ENCODE assay signal across 10 cellular contexts in genomic region chr6:149751239-149751638, GRCh38. TPM values are rescaled to one million over a fixed set of nuclear protein-coding genes. Genes with fewer than 3 reads are reported as not detected.
A peak's percentile ranks its signal among the peaks of the same experiment; 100 is the strongest.
DNase-seq lines count a peak whose midpoint lies in the region; ATAC-seq and TF ChIP-seq lines count a peak whose summit lies in the region.
"Had no signal": no experiment of that assay in that cellular context is flagged by ENCODE, and none has a peak within 500 bp of the region (broad histone marks: within the 10 kb centered on the region; RNA-seq: fewer than 3 reads in every experiment).

No MANE protein-coding gene starts in this region.

- H3K4me1 ChIP-seq in RWPE2 (ENCODE audit: insufficient read depth, poor library complexity, severe bottlenecking) (peaks cover 12% of the 10 kb centered on the region), endodermal cell (ENCODE audit: control insufficient read depth, insufficient read depth, low read length) (peaks cover 3% of the 10 kb centered on the region), smooth muscle cell (ENCODE audit: low read depth) (peaks cover 6% of the 10 kb centered on the region)

- peaks cover 67% of the 10 kb centered on the region for H3K79me2 ChIP-seq in smooth muscle cell (ENCODE audit: low read depth)

- no peaks in the 10 kb centered on the region for H3K27me3 Mint-ChIP-seq in activated T-cell treated with anti-CD3 and anti-CD28 coated beads, Interleukin-2, amount 50 U/mL, for 72 hours (ENCODE audit: low read depth)
- H3K27me3 Mint-ChIP-seq in endodermal cell (ENCODE audit: insufficient read depth) = no peaks in the 10 kb centered on the region

- H2AFZ ChIP-seq in smooth muscle cell (ENCODE audit: low read depth) = no peak overlapping the region

- no peaks in the 10 kb centered on the region for H3K9me3 ChIP-seq in RWPE2 (ENCODE audit: severe bottlenecking)
- no peaks in the 10 kb centered on the region for H3K9me3 ChIP-seq in endodermal cell (ENCODE audit: control insufficient read depth, low read length)
- no peaks in the 10 kb centered on the region for H3K9me3 ChIP-seq in smooth muscle cell (replicated peaks; ENCODE audit: low read depth)

- H3K27me3 ChIP-seq in RWPE2 (ENCODE audit: insufficient read depth, poor library complexity, severe bottlenecking) = no peaks in the 10 kb centered on the region
- no peaks in the 10 kb centered on the region for H3K27me3 ChIP-seq in endodermal cell (ENCODE audit: control insufficient read depth, insufficient read depth, low read length, poor library complexity, severe bottlenecking)
- H3K27me3 ChIP-seq in smooth muscle cell (ENCODE audit: low read depth) = no peaks in the 10 kb centered on the region

- ATAC-seq in activated T-cell treated with anti-CD3 and anti-CD28 coated beads, Interleukin-2, amount 50 U/mL, for 72 hours (replicated peaks in 1 of 2) = no peak
- ATAC-seq in RWPE2 (ENCODE audit: low read depth) (no peak), HG03135 (IDR thresholded peaks at IDR 0.05; ENCODE audit: unreplicated experiment) (no peak)

- 94 to 95% methylated on average over 7 to 8 of the region's 8 CpGs for WGBS in endodermal cell (ENCODE audit: insufficient coverage in 1 of 2, insufficient read length in 1 of 2), 2 experiments
- 92% methylated on average over 8 of the region's 8 CpGs for WGBS in smooth muscle cell (ENCODE audit: low lambda C conversion rate)

- H3K4me3 ChIP-seq in RWPE2 (ENCODE audit: severe bottlenecking) (peak overlapping the region; percentile 84), endodermal cell (ENCODE audit: low read length) (peak overlapping the region; percentile 90), smooth muscle cell (peak overlapping the region; percentile 96)

- DNase-seq in activated T-cell treated with anti-CD3 and anti-CD28 coated beads, Interleukin-2, amount 50 U/mL, for 72 hours = no peak
- DNase-seq in activated T-cell treated with anti-CD3 and anti-CD28 coated beads, Interleukin-2, amount 50 U/mL, for 1 hour = no peak
- DNase-seq in RWPE2 (ENCODE audit: low spot score) (no peak), endodermal cell (no peak), smooth muscle cell (lab: John Stamatoyannopoulos, UW; ENCODE audit: unreplicated experiment) (no peak), SKM-1 (lab: John Stamatoyannopoulos, UW; ENCODE audit: unreplicated experiment) (no peak), NCI-H2171 (lab: John Stamatoyannopoulos, UW) (no peak)
- DNase-seq: aorta, NCI-H526 had no signal

- peaks cover 0 to 1% of the 10 kb centered on the region in 2 donors for H3K36me3 Mint-ChIP-seq in activated T-cell treated with anti-CD3 and anti-CD28 coated beads, Interleukin-2, amount 50 U/mL, for 72 hours (ENCODE audit: insufficient read depth in 2 of 2)
- H3K36me3 Mint-ChIP-seq in endodermal cell (ENCODE audit: low read depth) = peaks cover 4% of the 10 kb centered on the region

- H3K4me3 Mint-ChIP-seq in activated T-cell treated with anti-CD3 and anti-CD28 coated beads, Interleukin-2, amount 50 U/mL, for 72 hours = peak overlapping the region; percentile 92 to 94
- peak overlapping the region; percentile 82 for H3K4me3 Mint-ChIP-seq in endodermal cell

- H4K20me1 ChIP-seq in smooth muscle cell (ENCODE audit: low read depth) = peaks cover 61% of the 10 kb centered on the region

- H3K36me3 ChIP-seq in RWPE2 (ENCODE audit: low read depth) (peaks cover 21% of the 10 kb centered on the region), endodermal cell (ENCODE audit: control insufficient read depth, insufficient read depth, low read length) (peaks cover 6% of the 10 kb centered on the region), smooth muscle cell (ENCODE audit: low read depth) (no peaks in the 10 kb centered on the region)

- peak overlapping the region; percentile 97 for H3K4me2 ChIP-seq in smooth muscle cell

- H3F3A ChIP-seq in smooth muscle cell (ENCODE audit: low read depth) = peaks cover 5% of the 10 kb centered on the region

- TF ChIP-seq CTCF in RWPE2 (IDR thresholded peaks at IDR 0.05; ENCODE audit: poor library complexity, severe bottlenecking) (no peak), endodermal cell (conservative IDR thresholded peaks at IDR 0.05) (no peak), smooth muscle cell (IDR thresholded peaks at IDR 0.05; ENCODE audit: borderline replicate concordance, insufficient read depth, poor library complexity, severe bottlenecking) (no peak)

- H3K27ac ChIP-seq in RWPE2 (ENCODE audit: poor library complexity, severe bottlenecking) (peak overlapping the region; percentile 71), endodermal cell (ENCODE audit: low read depth, low read length) (no peak overlapping the region), smooth muscle cell (ENCODE audit: low read depth) (no peak overlapping the region)

- no peak overlapping the region for H3K27ac Mint-ChIP-seq in activated T-cell treated with anti-CD3 and anti-CD28 coated beads, Interleukin-2, amount 50 U/mL, for 72 hours
- no peak overlapping the region for H3K27ac Mint-ChIP-seq in endodermal cell

- peaks cover 0 to 1% of the 10 kb centered on the region in 2 donors for H3K9me3 Mint-ChIP-seq in activated T-cell treated with anti-CD3 and anti-CD28 coated beads, Interleukin-2, amount 50 U/mL, for 72 hours
- H3K9me3 Mint-ChIP-seq in endodermal cell = no peaks in the 10 kb centered on the region

- no peak overlapping the region for H3K9ac ChIP-seq in endodermal cell (ENCODE audit: extremely low read depth, low read length, poor library complexity, severe bottlenecking)
- H3K9ac ChIP-seq in smooth muscle cell (ENCODE audit: low read depth) = no peak overlapping the region

- H3K4me1 Mint-ChIP-seq in activated T-cell treated with anti-CD3 and anti-CD28 coated beads, Interleukin-2, amount 50 U/mL, for 72 hours (ENCODE audit: low read depth) = peaks cover 63% of the 10 kb centered on the region
- peaks cover 11% of the 10 kb centered on the region for H3K4me1 Mint-ChIP-seq in endodermal cell

RNA-seq across cellular contexts. Expression of gene PCMT1, which starts 1.7 kb away (rescaled TPM):
- total RNA-seq in activated T-cell treated with anti-CD3 and anti-CD28 coated beads, Interleukin-2, amount 50 U/mL, for 72 hours = 10 to 100 TPM; 83.5 to 86.2 TPM
- 10 to 100 TPM; 68.5 to 72.6 TPM for total RNA-seq in endodermal cell
- polyA plus RNA-seq in endodermal cell (2013, experiment 1 of 2) = 99.6 TPM
- 90.3 TPM for polyA plus RNA-seq in endodermal cell (2013, experiment 2 of 2)
- 96.9 and 97.9 TPM in 2 replicates for total RNA-seq in smooth muscle cell
- polyA plus RNA-seq in smooth muscle cell = 133 and 139 TPM in 2 replicates

RNA-seq across cellular contexts. Expression of gene NUP43, which starts 4.9 kb away (rescaled TPM):
- 10 to 100 TPM; 66.6 to 78.7 TPM for total RNA-seq in activated T-cell treated with anti-CD3 and anti-CD28 coated beads, Interleukin-2, amount 50 U/mL, for 72 hours
- total RNA-seq in endodermal cell (10 to 100 TPM; 80.9 to 85.1 TPM), smooth muscle cell (33.8 and 39.0 TPM in 2 replicates)
- 32.3 TPM for polyA plus RNA-seq in endodermal cell (2013, experiment 1 of 2)
- polyA plus RNA-seq in endodermal cell (2013, experiment 2 of 2) = 31.3 TPM
- 5.9 and 8.3 TPM in 2 replicates for polyA plus RNA-seq in smooth muscle cell

RNA-seq across cellular contexts. Expression of gene LATS1, which starts 33.3 kb away (rescaled TPM):
- total RNA-seq in activated T-cell treated with anti-CD3 and anti-CD28 coated beads, Interleukin-2, amount 50 U/mL, for 72 hours = 10 to 100 TPM; 24.0 to 24.6 TPM
- total RNA-seq in endodermal cell = 10 to 100 TPM; 33.7 to 34.7 TPM
- 23.1 TPM for polyA plus RNA-seq in endodermal cell (2013, experiment 1 of 2)
- polyA plus RNA-seq in endodermal cell (2013, experiment 2 of 2) = 19.3 TPM
- total RNA-seq in smooth muscle cell = 28.3 and 32.0 TPM in 2 replicates
- 8.5 and 10.0 TPM in 2 replicates for polyA plus RNA-seq in smooth muscle cell
